Comparison of ENCODE assay signal across 2 cellular contexts in the genomic region with DNA sequence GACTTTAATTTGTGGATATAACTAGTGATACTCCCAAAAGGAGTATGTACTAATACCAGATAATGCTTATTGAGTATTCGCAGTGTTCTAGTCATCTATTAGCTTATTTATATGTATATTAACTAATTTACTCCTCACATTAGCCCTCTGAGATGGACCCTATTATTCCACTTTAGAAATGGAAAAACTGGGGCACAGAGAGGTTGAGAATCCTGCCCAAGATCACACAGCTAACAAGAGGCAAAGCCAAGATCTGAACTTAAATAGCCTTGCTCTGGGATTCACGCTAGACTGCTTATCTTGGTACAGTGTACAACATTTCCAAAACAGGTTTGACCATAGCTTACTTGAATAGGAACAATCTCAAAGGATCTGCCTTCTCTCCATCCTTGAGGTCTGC.
TF ChIP-seq lines count a peak whose summit lies in the region.

No MANE protein-coding gene starts in this region.

TF ChIP-seq in K562, 482 proteins besides CTCF, POLR2A, EP300 and RAD21:
- TF ChIP-seq TEAD4 (IDR thresholded peaks at IDR 0.05; ENCODE audit: low read length) (no peak), TEAD4 (CRISPR knock-in tag; IDR thresholded peaks at IDR 0.05; ENCODE audit: borderline replicate concordance) (no peak), RBM25 (IDR thresholded peaks at IDR 0.05; ENCODE audit: low read depth, low read length, severe bottlenecking) (peak; percentile 84), SMARCB1 (IDR thresholded peaks at IDR 0.05; ENCODE audit: insufficient read length, low read depth) (no peak), ZFP36 (IDR thresholded peaks at IDR 0.05; ENCODE audit: low read depth, low read length, partially characterized antibody) (peak; percentile 77)

TF ChIP-seq in SK-N-SH, 30 proteins besides CTCF, POLR2A, EP300 and RAD21:
- TF ChIP-seq USF2 (IDR thresholded peaks at IDR 0.05; ENCODE audit: borderline replicate concordance, low read depth, low read length) (no peak), FOXJ3 (CRISPR knock-in tag; IDR thresholded peaks at IDR 0.05) (no peak), RFX5 (IDR thresholded peaks at IDR 0.05; ENCODE audit: low read length) (no peak)
